Comparison of ENCODE assay signal across 8 cellular contexts in the genomic region with DNA sequence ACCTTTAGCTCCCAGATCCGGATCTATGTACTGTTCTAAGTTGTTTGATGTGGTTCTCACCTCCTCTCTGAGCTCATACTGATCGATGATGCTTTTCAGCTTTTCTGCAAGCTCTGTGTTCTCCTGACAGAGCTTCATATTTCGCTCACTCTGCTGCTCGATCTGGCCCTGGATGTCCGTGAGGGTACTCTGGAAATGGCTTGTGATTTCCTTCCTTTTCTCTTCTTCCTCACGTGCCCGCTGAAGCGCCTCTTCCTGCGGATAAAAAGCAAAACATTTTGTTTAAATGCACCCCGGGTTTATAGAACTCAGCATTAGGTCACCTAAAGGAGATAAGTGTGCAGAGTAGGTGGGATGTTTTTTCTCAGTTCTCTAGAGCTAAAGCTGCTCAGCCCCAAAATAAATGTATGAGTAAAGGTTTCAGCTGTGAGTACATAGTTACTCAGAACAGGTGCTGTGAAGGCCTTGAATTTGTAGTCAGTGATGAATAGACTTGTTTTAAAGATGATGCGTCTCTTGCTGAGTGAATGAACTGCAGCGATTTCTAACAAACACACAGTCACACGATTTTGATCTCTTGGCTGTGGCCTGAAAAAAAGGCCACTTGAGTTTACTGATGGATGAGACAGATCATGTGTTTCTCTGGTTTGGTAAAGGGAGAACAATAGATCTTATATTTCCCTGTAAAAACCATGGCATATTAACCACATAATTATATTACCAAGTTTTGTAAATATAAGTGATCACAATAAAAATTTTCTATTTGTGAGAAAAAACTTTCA. TPM values are rescaled to one million over a fixed set of nuclear protein-coding genes. Genes with fewer than 3 reads are reported as not detected.
DNase-seq lines count a peak whose midpoint lies in the region; ATAC-seq, FAIRE-seq and TF ChIP-seq lines count a peak whose summit lies in the region.

No MANE protein-coding gene starts in this region.

- H3K36me3 ChIP-seq in PC-9 (ENCODE audit: low read depth) (no peaks in the 10 kb centered on the region), H7 (replicated peaks; ENCODE audit: control insufficient read depth, insufficient read depth, low read length) (no peaks in the 10 kb centered on the region)

- DNase-seq in DMS53 (lab: John Stamatoyannopoulos, UW) (peak; percentile 6), DMS53 treated with DMSO at 0.1 percent for 48 hours (lab: John Stamatoyannopoulos, UW; ENCODE audit: unreplicated experiment) (no peak), PC-9 (peak in 1 of 2 experiments; percentile 23), frontal cortex (ENCODE audit: low spot score in 2 of 2) (no peak), H7 (no peak), SHP77 treated with DMSO at 0.1 percent for 48 hours (lab: John Stamatoyannopoulos, UW) (no peak), Kasumi-1 (lab: John Stamatoyannopoulos, UW) (no peak)

- no peaks in the 10 kb centered on the region; the same call in 1 of the 2 replicates for H3F3A ChIP-seq in PC-9 (ENCODE audit: insufficient read depth, low read depth)

- no peaks in the 10 kb centered on the region for H3K4me1 ChIP-seq in PC-9 (replicated peaks; ENCODE audit: insufficient read depth)

- CTCF ChIA-PET in PC-9 (lab: Charles Lee), result no interaction called here

- H3K4me3 ChIP-seq in PC-9, result no peak overlapping the region
- no peak overlapping the region for H3K4me3 ChIP-seq in H7 (ENCODE audit: insufficient read depth, low read depth, low read length)

- no peak overlapping the region for H3K4me2 ChIP-seq in PC-9

- peak; percentile 76 for ATAC-seq in HG02938 (IDR thresholded peaks at IDR 0.05; ENCODE audit: unreplicated experiment)

- POLR2A ChIA-PET in PC-9 (lab: Charles Lee; ENCODE audit: unreplicated experiment), result no interaction called here

- H3K27me3 ChIP-seq in PC-9 (ENCODE audit: insufficient read depth, low read depth), result no peaks in the 10 kb centered on the region
- H3K27me3 ChIP-seq in H7 (ENCODE audit: control insufficient read depth, insufficient read depth, low read length), result no peaks in the 10 kb centered on the region

- peaks cover 4% of the 10 kb centered on the region for H3K9me2 ChIP-seq in PC-9 (ENCODE audit: insufficient read depth)

- no peaks in the 10 kb centered on the region for H4K20me1 ChIP-seq in PC-9 (ENCODE audit: insufficient read depth)

- no peaks in the 10 kb centered on the region for H3K9me3 ChIP-seq in PC-9 (ENCODE audit: insufficient read depth, low read depth)

- peak overlapping the region; percentile 6 for H2AFZ ChIP-seq in PC-9

- intact Hi-C loops in PC-9 (cut with micrococcal nuclease; ENCODE audit: unreplicated experiment), result no loop called here

- BruUV-seq in PC-9 (replicated peaks; lab: Mats Ljungman, UMichigan), result no TSS peak

- no peak for TF ChIP-seq CTCF in PC-9 (conservative IDR thresholded peaks at IDR 0.05)

- no peak overlapping the region for H3K27ac ChIP-seq in PC-9

- H3K79me2 ChIP-seq in PC-9 (ENCODE audit: low read depth), result no peaks in the 10 kb centered on the region

- peak; percentile 45 for FAIRE-seq in frontal cortex (lab: Jason Lieb, UNC)

RNA-seq across cellular contexts. Expression of a gene that starts 29.1 kb away (rescaled TPM):
- total RNA-seq in PC-9 (2021), result 0.09 TPM in 1 of 2 replicates, not detected in the other
- 0.82 TPM for total RNA-seq in frontal cortex
- not detected in 2 replicates for total RNA-seq in H7 (2014; rRNA removed; shearing (Covaris generic))
